In the genomic region with DNA sequence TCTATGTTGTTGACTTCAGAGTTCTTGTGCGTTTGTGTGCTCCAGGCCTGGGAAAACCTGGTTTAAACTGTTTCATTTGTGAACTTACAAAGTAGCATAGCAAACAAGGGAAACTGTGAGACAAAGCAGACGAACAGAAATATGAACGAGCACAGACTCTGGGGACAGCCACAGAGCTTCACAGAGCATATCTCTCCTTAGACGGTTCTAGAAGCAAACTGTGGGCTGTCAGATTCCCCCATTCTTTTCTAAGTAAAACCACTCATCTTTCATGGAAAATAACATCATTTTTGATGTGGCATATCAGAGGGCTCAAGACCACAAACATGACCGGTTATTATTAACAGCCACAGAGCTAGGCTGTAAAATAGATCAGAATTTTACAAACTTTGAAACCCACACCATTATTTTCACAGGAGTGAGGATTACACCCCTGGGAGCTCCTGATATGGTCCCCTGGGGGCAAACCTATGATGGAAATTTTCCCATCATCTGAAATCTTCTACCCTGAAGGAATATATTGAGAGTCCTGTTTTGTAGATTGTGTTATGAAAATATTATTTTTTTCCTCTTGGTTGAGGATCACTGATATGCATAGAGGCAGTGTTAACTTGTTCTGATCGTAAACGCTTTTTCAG, we compare ENCODE assay signal across 2 cellular contexts.
TF ChIP-seq lines count a peak whose summit lies in the region.

No MANE protein-coding gene starts in this region.

TF ChIP-seq in GM12878, 131 proteins besides CTCF, POLR2A, EP300 and RAD21:
- no peak for TF ChIP-seq RAD51 (IDR thresholded peaks at IDR 0.05)
- no peak for TF ChIP-seq CREB1 (IDR thresholded peaks at IDR 0.05; ENCODE audit: low read depth)
- TF ChIP-seq MEF2B (IDR thresholded peaks at IDR 0.05; ENCODE audit: partially characterized antibody, poor library complexity, severe bottlenecking) = peak; percentile 99
- TF ChIP-seq GATAD2B (conservative IDR thresholded peaks at IDR 0.05; ENCODE audit: low read depth) = peak; percentile 71
- TF ChIP-seq, protein P1, sequence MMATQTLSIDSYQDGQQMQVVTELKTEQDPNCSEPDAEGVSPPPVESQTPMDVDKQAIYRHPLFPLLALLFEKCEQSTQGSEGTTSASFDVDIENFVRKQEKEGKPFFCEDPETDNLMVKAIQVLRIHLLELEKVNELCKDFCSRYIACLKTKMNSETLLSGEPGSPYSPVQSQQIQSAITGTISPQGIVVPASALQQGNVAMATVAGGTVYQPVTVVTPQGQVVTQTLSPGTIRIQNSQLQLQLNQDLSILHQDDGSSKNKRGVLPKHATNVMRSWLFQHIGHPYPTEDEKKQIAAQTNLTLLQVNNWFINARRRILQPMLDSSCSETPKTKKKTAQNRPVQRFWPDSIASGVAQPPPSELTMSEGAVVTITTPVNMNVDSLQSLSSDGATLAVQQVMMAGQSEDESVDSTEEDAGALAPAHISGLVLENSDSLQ (IDR thresholded peaks at IDR 0.05) = no peak
- no peak for TF ChIP-seq WRNIP1 (IDR thresholded peaks at IDR 0.05; ENCODE audit: borderline replicate concordance, low read depth, low read length)
- TF ChIP-seq, protein P2, sequence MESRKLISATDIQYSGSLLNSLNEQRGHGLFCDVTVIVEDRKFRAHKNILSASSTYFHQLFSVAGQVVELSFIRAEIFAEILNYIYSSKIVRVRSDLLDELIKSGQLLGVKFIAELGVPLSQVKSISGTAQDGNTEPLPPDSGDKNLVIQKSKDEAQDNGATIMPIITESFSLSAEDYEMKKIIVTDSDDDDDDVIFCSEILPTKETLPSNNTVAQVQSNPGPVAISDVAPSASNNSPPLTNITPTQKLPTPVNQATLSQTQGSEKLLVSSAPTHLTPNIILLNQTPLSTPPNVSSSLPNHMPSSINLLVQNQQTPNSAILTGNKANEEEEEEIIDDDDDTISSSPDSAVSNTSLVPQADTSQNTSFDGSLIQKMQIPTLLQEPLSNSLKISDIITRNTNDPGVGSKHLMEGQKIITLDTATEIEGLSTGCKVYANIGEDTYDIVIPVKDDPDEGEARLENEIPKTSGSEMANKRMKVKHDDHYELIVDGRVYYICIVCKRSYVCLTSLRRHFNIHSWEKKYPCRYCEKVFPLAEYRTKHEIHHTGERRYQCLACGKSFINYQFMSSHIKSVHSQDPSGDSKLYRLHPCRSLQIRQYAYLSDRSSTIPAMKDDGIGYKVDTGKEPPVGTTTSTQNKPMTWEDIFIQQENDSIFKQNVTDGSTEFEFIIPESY (IDR thresholded peaks at IDR 0.05) = no peak
- TF ChIP-seq, protein P3, sequence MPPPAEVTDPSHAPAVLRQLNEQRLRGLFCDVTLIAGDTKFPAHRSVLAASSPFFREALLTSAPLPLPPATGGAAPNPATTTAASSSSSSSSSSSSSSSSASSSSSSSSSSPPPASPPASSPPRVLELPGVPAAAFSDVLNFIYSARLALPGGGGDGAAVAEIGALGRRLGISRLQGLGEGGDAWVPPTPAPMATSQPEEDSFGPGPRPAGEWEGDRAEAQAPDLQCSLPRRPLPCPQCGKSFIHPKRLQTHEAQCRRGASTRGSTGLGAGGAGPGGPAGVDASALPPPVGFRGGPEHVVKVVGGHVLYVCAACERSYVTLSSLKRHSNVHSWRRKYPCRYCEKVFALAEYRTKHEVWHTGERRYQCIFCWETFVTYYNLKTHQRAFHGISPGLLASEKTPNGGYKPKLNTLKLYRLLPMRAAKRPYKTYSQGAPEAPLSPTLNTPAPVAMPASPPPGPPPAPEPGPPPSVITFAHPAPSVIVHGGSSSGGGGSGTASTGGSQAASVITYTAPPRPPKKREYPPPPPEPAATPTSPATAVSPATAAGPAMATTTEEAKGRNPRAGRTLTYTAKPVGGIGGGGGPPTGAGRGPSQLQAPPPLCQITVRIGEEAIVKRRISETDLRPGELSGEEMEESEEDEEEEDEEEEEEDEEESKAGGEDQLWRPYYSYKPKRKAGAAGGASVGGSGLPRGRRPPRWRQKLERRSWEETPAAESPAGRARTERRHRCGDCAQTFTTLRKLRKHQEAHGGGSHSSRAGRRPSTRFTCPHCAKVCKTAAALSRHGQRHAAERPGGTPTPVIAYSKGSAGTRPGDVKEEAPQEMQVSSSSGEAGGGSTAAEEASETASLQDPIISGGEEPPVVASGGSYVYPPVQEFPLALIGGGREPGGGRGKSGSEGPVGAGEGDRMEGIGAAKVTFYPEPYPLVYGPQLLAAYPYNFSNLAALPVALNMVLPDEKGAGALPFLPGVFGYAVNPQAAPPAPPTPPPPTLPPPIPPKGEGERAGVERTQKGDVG (CRISPR knock-in tag; IDR thresholded peaks at IDR 0.05) = no peak
- no peak for TF ChIP-seq BMI1 (IDR thresholded peaks at IDR 0.05; ENCODE audit: borderline replicate concordance)
- no peak for TF ChIP-seq TCF3 (IDR thresholded peaks at IDR 0.05; ENCODE audit: borderline replicate concordance, insufficient read depth, low read depth, low read length)
- TF ChIP-seq, protein P4, sequence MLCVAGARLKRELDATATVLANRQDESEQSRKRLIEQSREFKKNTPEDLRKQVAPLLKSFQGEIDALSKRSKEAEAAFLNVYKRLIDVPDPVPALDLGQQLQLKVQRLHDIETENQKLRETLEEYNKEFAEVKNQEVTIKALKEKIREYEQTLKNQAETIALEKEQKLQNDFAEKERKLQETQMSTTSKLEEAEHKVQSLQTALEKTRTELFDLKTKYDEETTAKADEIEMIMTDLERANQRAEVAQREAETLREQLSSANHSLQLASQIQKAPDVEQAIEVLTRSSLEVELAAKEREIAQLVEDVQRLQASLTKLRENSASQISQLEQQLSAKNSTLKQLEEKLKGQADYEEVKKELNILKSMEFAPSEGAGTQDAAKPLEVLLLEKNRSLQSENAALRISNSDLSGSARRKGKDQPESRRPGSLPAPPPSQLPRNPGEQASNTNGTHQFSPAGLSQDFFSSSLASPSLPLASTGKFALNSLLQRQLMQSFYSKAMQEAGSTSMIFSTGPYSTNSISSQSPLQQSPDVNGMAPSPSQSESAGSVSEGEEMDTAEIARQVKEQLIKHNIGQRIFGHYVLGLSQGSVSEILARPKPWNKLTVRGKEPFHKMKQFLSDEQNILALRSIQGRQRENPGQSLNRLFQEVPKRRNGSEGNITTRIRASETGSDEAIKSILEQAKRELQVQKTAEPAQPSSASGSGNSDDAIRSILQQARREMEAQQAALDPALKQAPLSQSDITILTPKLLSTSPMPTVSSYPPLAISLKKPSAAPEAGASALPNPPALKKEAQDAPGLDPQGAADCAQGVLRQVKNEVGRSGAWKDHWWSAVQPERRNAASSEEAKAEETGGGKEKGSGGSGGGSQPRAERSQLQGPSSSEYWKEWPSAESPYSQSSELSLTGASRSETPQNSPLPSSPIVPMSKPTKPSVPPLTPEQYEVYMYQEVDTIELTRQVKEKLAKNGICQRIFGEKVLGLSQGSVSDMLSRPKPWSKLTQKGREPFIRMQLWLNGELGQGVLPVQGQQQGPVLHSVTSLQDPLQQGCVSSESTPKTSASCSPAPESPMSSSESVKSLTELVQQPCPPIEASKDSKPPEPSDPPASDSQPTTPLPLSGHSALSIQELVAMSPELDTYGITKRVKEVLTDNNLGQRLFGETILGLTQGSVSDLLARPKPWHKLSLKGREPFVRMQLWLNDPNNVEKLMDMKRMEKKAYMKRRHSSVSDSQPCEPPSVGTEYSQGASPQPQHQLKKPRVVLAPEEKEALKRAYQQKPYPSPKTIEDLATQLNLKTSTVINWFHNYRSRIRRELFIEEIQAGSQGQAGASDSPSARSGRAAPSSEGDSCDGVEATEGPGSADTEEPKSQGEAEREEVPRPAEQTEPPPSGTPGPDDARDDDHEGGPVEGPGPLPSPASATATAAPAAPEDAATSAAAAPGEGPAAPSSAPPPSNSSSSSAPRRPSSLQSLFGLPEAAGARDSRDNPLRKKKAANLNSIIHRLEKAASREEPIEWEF (IDR thresholded peaks at IDR 0.05; ENCODE audit: insufficient replicate concordance, low read depth, low read length) = peak; percentile 39
- TF ChIP-seq NFXL1 (IDR thresholded peaks at IDR 0.05; ENCODE audit: borderline replicate concordance) = no peak
- no peak for TF ChIP-seq KLF5 (IDR thresholded peaks at IDR 0.05; ENCODE audit: partially characterized antibody)

TF ChIP-seq in SK-N-SH, 30 proteins besides CTCF, POLR2A, EP300 and RAD21:
- TF ChIP-seq EZH2phosphoT487 (IDR thresholded peaks at IDR 0.05; ENCODE audit: borderline replicate concordance, low read depth) (no peak), MEF2A (IDR thresholded peaks at IDR 0.05; ENCODE audit: borderline replicate concordance, low read depth) (no peak), YY1 (IDR thresholded peaks at IDR 0.05; ENCODE audit: low read depth) (no peak), TCF12 (IDR thresholded peaks at IDR 0.05) (no peak), TEAD4 (IDR thresholded peaks at IDR 0.05; ENCODE audit: borderline replicate concordance, insufficient read depth) (no peak), CHD2 (IDR thresholded peaks at IDR 0.05; ENCODE audit: low read length, partially characterized antibody) (no peak), FOSL2 (IDR thresholded peaks at IDR 0.05; ENCODE audit: borderline replicate concordance, low read depth) (no peak), RCOR1 (IDR thresholded peaks at IDR 0.05; ENCODE audit: low read length) (no peak), GATA2 (CRISPR knock-in tag; IDR thresholded peaks at IDR 0.05) (no peak), NFIC (IDR thresholded peaks at IDR 0.05; ENCODE audit: borderline replicate concordance) (no peak), SMC3 (IDR thresholded peaks at IDR 0.05; ENCODE audit: low read depth, low read length) (no peak), JUND (IDR thresholded peaks at IDR 0.05) (no peak), ELF1 (IDR thresholded peaks at IDR 0.05) (no peak)
- TF ChIP-seq, protein P2 (IDR thresholded peaks at IDR 0.05; ENCODE audit: borderline replicate concordance, low read depth) = no peak
- TF ChIP-seq, protein P5, sequence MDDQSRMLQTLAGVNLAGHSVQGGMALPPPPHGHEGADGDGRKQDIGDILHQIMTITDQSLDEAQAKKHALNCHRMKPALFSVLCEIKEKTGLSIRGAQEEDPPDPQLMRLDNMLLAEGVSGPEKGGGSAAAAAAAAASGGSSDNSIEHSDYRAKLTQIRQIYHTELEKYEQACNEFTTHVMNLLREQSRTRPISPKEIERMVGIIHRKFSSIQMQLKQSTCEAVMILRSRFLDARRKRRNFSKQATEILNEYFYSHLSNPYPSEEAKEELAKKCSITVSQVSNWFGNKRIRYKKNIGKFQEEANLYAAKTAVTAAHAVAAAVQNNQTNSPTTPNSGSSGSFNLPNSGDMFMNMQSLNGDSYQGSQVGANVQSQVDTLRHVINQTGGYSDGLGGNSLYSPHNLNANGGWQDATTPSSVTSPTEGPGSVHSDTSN (IDR thresholded peaks at IDR 0.05) = no peak
- TF ChIP-seq, protein P6, sequence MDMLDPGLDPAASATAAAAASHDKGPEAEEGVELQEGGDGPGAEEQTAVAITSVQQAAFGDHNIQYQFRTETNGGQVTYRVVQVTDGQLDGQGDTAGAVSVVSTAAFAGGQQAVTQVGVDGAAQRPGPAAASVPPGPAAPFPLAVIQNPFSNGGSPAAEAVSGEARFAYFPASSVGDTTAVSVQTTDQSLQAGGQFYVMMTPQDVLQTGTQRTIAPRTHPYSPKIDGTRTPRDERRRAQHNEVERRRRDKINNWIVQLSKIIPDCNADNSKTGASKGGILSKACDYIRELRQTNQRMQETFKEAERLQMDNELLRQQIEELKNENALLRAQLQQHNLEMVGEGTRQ (IDR thresholded peaks at IDR 0.05; ENCODE audit: borderline replicate concordance, low read depth, low read length) = no peak
- TF ChIP-seq, protein P7, sequence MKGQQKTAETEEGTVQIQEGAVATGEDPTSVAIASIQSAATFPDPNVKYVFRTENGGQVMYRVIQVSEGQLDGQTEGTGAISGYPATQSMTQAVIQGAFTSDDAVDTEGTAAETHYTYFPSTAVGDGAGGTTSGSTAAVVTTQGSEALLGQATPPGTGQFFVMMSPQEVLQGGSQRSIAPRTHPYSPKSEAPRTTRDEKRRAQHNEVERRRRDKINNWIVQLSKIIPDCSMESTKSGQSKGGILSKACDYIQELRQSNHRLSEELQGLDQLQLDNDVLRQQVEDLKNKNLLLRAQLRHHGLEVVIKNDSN (IDR thresholded peaks at IDR 0.05; ENCODE audit: borderline replicate concordance, low read depth) = no peak
- TF ChIP-seq, protein P8, sequence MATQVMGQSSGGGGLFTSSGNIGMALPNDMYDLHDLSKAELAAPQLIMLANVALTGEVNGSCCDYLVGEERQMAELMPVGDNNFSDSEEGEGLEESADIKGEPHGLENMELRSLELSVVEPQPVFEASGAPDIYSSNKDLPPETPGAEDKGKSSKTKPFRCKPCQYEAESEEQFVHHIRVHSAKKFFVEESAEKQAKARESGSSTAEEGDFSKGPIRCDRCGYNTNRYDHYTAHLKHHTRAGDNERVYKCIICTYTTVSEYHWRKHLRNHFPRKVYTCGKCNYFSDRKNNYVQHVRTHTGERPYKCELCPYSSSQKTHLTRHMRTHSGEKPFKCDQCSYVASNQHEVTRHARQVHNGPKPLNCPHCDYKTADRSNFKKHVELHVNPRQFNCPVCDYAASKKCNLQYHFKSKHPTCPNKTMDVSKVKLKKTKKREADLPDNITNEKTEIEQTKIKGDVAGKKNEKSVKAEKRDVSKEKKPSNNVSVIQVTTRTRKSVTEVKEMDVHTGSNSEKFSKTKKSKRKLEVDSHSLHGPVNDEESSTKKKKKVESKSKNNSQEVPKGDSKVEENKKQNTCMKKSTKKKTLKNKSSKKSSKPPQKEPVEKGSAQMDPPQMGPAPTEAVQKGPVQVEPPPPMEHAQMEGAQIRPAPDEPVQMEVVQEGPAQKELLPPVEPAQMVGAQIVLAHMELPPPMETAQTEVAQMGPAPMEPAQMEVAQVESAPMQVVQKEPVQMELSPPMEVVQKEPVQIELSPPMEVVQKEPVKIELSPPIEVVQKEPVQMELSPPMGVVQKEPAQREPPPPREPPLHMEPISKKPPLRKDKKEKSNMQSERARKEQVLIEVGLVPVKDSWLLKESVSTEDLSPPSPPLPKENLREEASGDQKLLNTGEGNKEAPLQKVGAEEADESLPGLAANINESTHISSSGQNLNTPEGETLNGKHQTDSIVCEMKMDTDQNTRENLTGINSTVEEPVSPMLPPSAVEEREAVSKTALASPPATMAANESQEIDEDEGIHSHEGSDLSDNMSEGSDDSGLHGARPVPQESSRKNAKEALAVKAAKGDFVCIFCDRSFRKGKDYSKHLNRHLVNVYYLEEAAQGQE (IDR thresholded peaks at IDR 0.05; ENCODE audit: low read depth, low read length) = no peak
TF ChIP-seq in SK-N-SH: peak in this region for 0.
